In genomic region chr12:56808954-56809353, GRCh38 we compare ENCODE assay signal across 29 cellular contexts. TPM values are rescaled to one million over a fixed set of nuclear protein-coding genes. Genes with fewer than 3 reads are reported as not detected.
DNase-seq lines count a peak whose midpoint lies in the region; ATAC-seq, FAIRE-seq and TF ChIP-seq lines count a peak whose summit lies in the region.
"Had no signal": no experiment of that assay in that cellular context is flagged by ENCODE, and none has a peak within 500 bp of the region (broad histone marks: within the 10 kb centered on the region; RNA-seq: fewer than 3 reads in every experiment).

No MANE protein-coding gene starts in this region.

- DNase-seq in NCI-H2196 (lab: John Stamatoyannopoulos, UW; ENCODE audit: unreplicated experiment) (peak; percentile 3), NCI-H2196 treated with DMSO at 0.1 percent for 48 hours (lab: John Stamatoyannopoulos, UW; ENCODE audit: unreplicated experiment) (no peak), NCI-H69 (lab: John Stamatoyannopoulos, UW) (peak; percentile 12), epithelial cell of esophagus (ENCODE audit: low read depth) (peak; percentile 14), urothelium cell line (ENCODE audit: low spot score) (peak; percentile 55), kidney (no peak)
- DNase-seq: activated CD4-positive, alpha-beta T cell treated with anti-CD3 and anti-CD28 coated beads for 36 hours; activated gamma-delta T cell; activated naive CD8-positive, alpha-beta T cell treated with anti-CD3 and anti-CD28 coated beads, Interleukin-2, amount 10 ng/mL, durations not matched to agents 7 days and 5 days; activated T-cell treated with anti-CD3 and anti-CD28 coated beads, Interleukin-2, amount 50 U/mL, for 1 hour; AML-193; CD4-positive, alpha-beta memory T cell; mucosa of descending colon; NCI-H1092; NCI-H1694 treated with DMSO at 0.1 percent for 48 hours; NCI-H2171 treated with DMSO at 0.1 percent for 48 hours; NCI-H526 treated with DMSO at 0.1 percent for 48 hours; ovary; stimulated activated CD8-positive, alpha-beta memory T cell treated with anti-CD3 and anti-CD28 coated beads, Interleukin-4, amount 100 ng/mL, for 48 hours; stimulated activated naive CD8-positive, alpha-beta T cell treated with anti-CD3 and anti-CD28 coated beads, Interleukin-15, amount 100 ng/mL, for 72 hours; T-helper 2 cell had no signal

- intact Hi-C loops in kidney (cut with DNase I) = no loop called here

- H3K36me3 ChIP-seq in kidney (ENCODE audit: control insufficient read depth in 1 of 2, insufficient read depth in 2 of 2, low read length in 2 of 2) = no peaks in the 10 kb centered on the region
- H3K36me3 ChIP-seq: ovary, vagina had no signal

- H3K4me1 ChIP-seq in kidney (ENCODE audit: control insufficient read depth in 1 of 2, insufficient read depth in 1 of 2, low read depth in 1 of 2, low read length in 2 of 2) = no peaks in the 10 kb centered on the region
- H3K4me1 ChIP-seq: vagina had no signal

- H3K9ac ChIP-seq in kidney (ENCODE audit: low read length in 2 of 2) = no peak overlapping the region

- peaks cover 0 to 14% of the 10 kb centered on the region in 2 donors for H3K9me3 ChIP-seq in kidney (ENCODE audit: control insufficient read depth in 1 of 2, low read length in 2 of 2)

- TF ChIP-seq CTCF in epithelial cell of esophagus (IDR thresholded peaks at IDR 0.05; ENCODE audit: insufficient read depth, low read depth, low read length, missing control alignments) (no peak), kidney (IDR thresholded peaks at IDR 0.05; ENCODE audit: borderline replicate concordance, extremely low read depth, insufficient read depth) (no peak)

- no peak for FAIRE-seq in urothelium cell line (lab: Jason Lieb, UNC)
- FAIRE-seq in kidney (lab: Jason Lieb, UNC) = no peak
- FAIRE-seq: A204.1, endometrium, G401.6 had no signal

- H3K4me3 ChIP-seq in epithelial cell of esophagus (ENCODE audit: low read length) (no peak overlapping the region), kidney (ENCODE audit: low read length in 2 of 2) (no peak overlapping the region)
- H3K4me3 ChIP-seq: mucosa of descending colon, ovary, skin epidermis, vagina had no signal

- no peak for ATAC-seq in GM19023 (IDR thresholded peaks at IDR 0.05; ENCODE audit: unreplicated experiment)
- ATAC-seq in GM18858 (IDR thresholded peaks at IDR 0.05; ENCODE audit: unreplicated experiment) = no peak
- ATAC-seq: activated CD4-positive, alpha-beta T cell treated with anti-CD3 and anti-CD28 coated beads for 36 hours; mucosa of descending colon; SK-N-SH treated with all-trans-retinoic acid at 6 μM for 48 hours; stimulated activated naive CD8-positive, alpha-beta T cell treated with anti-CD3 and anti-CD28 coated beads, Interleukin-15, amount 100 ng/mL, for 72 hours had no signal

- H3K27ac ChIP-seq in kidney (ENCODE audit: low read depth in 2 of 2, low read length in 2 of 2) = no peak overlapping the region
- H3K27ac ChIP-seq: ovary, skin epidermis, vagina had no signal

RNA-seq across cellular contexts. Expression of gene HSD17B6, which starts 45.8 kb away (rescaled TPM):
- 1.7 TPM for total RNA-seq in kidney
- 3.9 TPM for polyA plus RNA-seq in kidney (ENCODE audit: insufficient read depth, low read depth, low replicate concordance)

RNA-seq across cellular contexts. Expression of gene PRIM1, which starts 56.8 kb away (rescaled TPM):
- 4.9 TPM for total RNA-seq in kidney
- 3.2 TPM for polyA plus RNA-seq in kidney (ENCODE audit: insufficient read depth, low read depth, low replicate concordance)

Comparison
In these comparisons a context has a peak if more than half of its experiments do, and no peak if none do; other contexts are left out.
1. DNase-seq: peak in NCI-H2196 (single experiment), NCI-H69 (single experiment), epithelial cell of esophagus (single experiment) and urothelium cell line (single experiment); none in NCI-H2196 treated with DMSO at 0.1 percent for 48 hours (single experiment) and kidney (single experiment).